Comparison of ENCODE assay signal across 9 cellular contexts in genomic region chr2:219354582-219354981, GRCh38. TPM values are rescaled to one million over a fixed set of nuclear protein-coding genes. Genes with fewer than 3 reads are reported as not detected.
"Had no signal": no experiment of that assay in that cellular context is flagged by ENCODE, and none has a peak within 500 bp of the region (broad histone marks: within the 10 kb centered on the region; RNA-seq: fewer than 3 reads in every experiment).

No MANE protein-coding gene starts in this region.

- DNase-seq: IMR-90, KBM-7, KG1 had no signal

- H3K4me3 ChIP-seq: K562 had no signal

- H3K27ac ChIP-seq: HL-60 had no signal

- ATAC-seq: HepG2, K562 had no signal

RNA-seq across cellular contexts. Expression of gene RESP18, which starts 22.0 kb away (rescaled TPM):
- total RNA-seq: HepG2, HT-29, HT1080, IMR-90, K562 had no signal
- polyA plus RNA-seq: HepG2, IgD-negative memory B cell, IMR-90, K562 had no signal

RNA-seq across cellular contexts. Expression of gene PTPRN, which starts 45.4 kb away (rescaled TPM):
- total RNA-seq: HepG2, HT-29 had no signal
- polyA plus RNA-seq: IgD-negative memory B cell had no signal
